In genomic region chr21:29887313-29888009, GRCh38 we compare ENCODE assay signal across 32 cellular contexts. TPM values are rescaled to one million over a fixed set of nuclear protein-coding genes. Genes with fewer than 3 reads are reported as not detected.
"Had no signal": no experiment of that assay in that cellular context is flagged by ENCODE, and none has a peak within 500 bp of the region (broad histone marks: within the 10 kb centered on the region; RNA-seq: fewer than 3 reads in every experiment).

No MANE protein-coding gene starts in this region.

- H3K27me3 ChIP-seq: ascending aorta, brain microvascular endothelial cell, colonic mucosa, gastrocnemius medialis, heart left ventricle had no signal

- DNase-seq: activated CD4-positive, alpha-beta memory T cell treated with anti-CD3 and anti-CD28 coated beads for 36 hours; activated CD4-positive, alpha-beta T cell treated with anti-CD3 and anti-CD28 coated beads for 36 hours; activated CD4-positive, alpha-beta T cell treated with anti-CD3 and anti-CD28 coated beads, Interleukin-2, amount 10 ng/mL, durations not matched to agents 24 days and 14 days; activated CD4-positive, CD25-positive, alpha-beta regulatory T cell; activated CD4-positive, CD25-positive, alpha-beta regulatory T cell treated with anti-CD3 and anti-CD28 coated beads, Interleukin-2, amount 50 U/mL, for 72 hours; activated CD8-positive, alpha-beta memory T cell treated with anti-CD3 and anti-CD28 coated beads, Interleukin-2, amount 10 ng/mL, durations not matched to agents 7 days and 5 days; activated CD8-positive, alpha-beta memory T cell treated with anti-CD3 and anti-CD28 coated beads, Interleukin-2, amount 50 U/mL, for 4 hours; activated CD8-positive, alpha-beta T cell treated with anti-CD3 and anti-CD28 coated beads, Interleukin-2, amount 10 ng/mL, durations not matched to agents 7 days and 5 days; activated gamma-delta T cell; activated naive CD4-positive, alpha-beta T cell; activated naive CD4-positive, alpha-beta T cell treated with anti-CD3 and anti-CD28 coated beads, Interleukin-2, amount 10 ng/mL, durations not matched to agents 7 days and 5 days; activated naive CD8-positive, alpha-beta T cell treated with anti-CD3 and anti-CD28 coated beads, Interleukin-2, amount 10 ng/mL, durations not matched to agents 7 days and 5 days; activated T-cell treated with anti-CD3 and anti-CD28 coated beads, Interleukin-2, amount 50 U/mL, for 1 hour; activated T-cell treated with anti-CD3 and anti-CD28 coated beads, Interleukin-2, amount 50 U/mL, for 48 hours; brain microvascular endothelial cell; caudate nucleus; colonic mucosa; effector CD8-positive, alpha-beta T cell; foreskin fibroblast; gastrocnemius medialis; glutamatergic neuron; heart left ventricle; T-helper 2 cell had no signal

- H3K4me1 ChIP-seq: ascending aorta, colonic mucosa, gastrocnemius medialis, heart left ventricle had no signal

- H3K4me3 ChIP-seq: ascending aorta, colonic mucosa, gastrocnemius medialis, heart left ventricle had no signal

- H3K36me3 ChIP-seq: ascending aorta, brain microvascular endothelial cell, colonic mucosa, gastrocnemius medialis, heart left ventricle had no signal

- H3K27ac ChIP-seq: ascending aorta, brain microvascular endothelial cell, colonic mucosa, gastrocnemius medialis, heart left ventricle had no signal

- H3K9me3 ChIP-seq: ascending aorta, colonic mucosa, gastrocnemius medialis, heart left ventricle had no signal

- ATAC-seq: activated CD4-positive, alpha-beta T cell treated with anti-CD3 and anti-CD28 coated beads for 36 hours; activated CD8-positive, alpha-beta memory T cell treated with anti-CD3 and anti-CD28 coated beads, Interleukin-2, amount 10 ng/mL, durations not matched to agents 7 days and 5 days; activated CD8-positive, alpha-beta T cell treated with anti-CD3 and anti-CD28 coated beads, Interleukin-2, amount 10 ng/mL, durations not matched to agents 7 days and 5 days; activated naive CD4-positive, alpha-beta T cell treated with anti-CD3 and anti-CD28 coated beads, Interleukin-2, amount 50 U/mL, for 72 hours; esophagus mucosa; gastrocnemius medialis; heart left ventricle had no signal

RNA-seq across cellular contexts. Expression of gene GRIK1, which starts 52.3 kb away (rescaled TPM):
- total RNA-seq: activated CD4-positive, alpha-beta memory T cell treated with anti-CD3 and anti-CD28 coated beads for 36 hours; activated CD4-positive, alpha-beta T cell treated with anti-CD3 and anti-CD28 coated beads for 36 hours; activated CD4-positive, alpha-beta T cell treated with anti-CD3 and anti-CD28 coated beads, Interleukin-2, amount 10 ng/mL, durations not matched to agents 24 days and 14 days; activated CD8-positive, alpha-beta memory T cell treated with anti-CD3 and anti-CD28 coated beads for 36 hours; activated CD8-positive, alpha-beta memory T cell treated with anti-CD3 and anti-CD28 coated beads, Interleukin-2, amount 10 ng/mL, durations not matched to agents 7 days and 5 days; activated CD8-positive, alpha-beta T cell treated with anti-CD3 and anti-CD28 coated beads, Interleukin-2, amount 10 ng/mL, durations not matched to agents 7 days and 5 days; activated naive CD4-positive, alpha-beta T cell treated with anti-CD3 and anti-CD28 coated beads, Interleukin-2, amount 50 U/mL, for 72 hours; activated naive CD8-positive, alpha-beta T cell treated with anti-CD3 and anti-CD28 coated beads, Interleukin-2, amount 10 ng/mL, durations not matched to agents 7 days and 5 days; activated T-helper 1 cell treated with anti-CD3 and anti-CD28 coated beads, Interleukin-12 subunit alpha, Interleukin-12 subunit beta, Interleukin-2, Interleukin-4 antibody, amounts not matched to agents 30 ng/mL and 10 ng/mL and 1 ng/mL, durations not matched to agents 14 hours and 24 hours and 36 hours; activated T-helper 2 cell treated with anti-CD3 and anti-CD28 coated beads, Interferon-gamma antibody, Interleukin-2, Interleukin-4, amounts not matched to agents 10 μg/mL and 5 μg/mL and 100 μg/mL, durations not matched to agents 14 hours and 24 hours and 36 hours; ascending aorta; endothelial cell of umbilical vein; epithelial cell of proximal tubule; esophagus mucosa; T-helper 1 cell treated with Interleukin-12 subunit alpha and Interleukin-12 subunit beta and Interleukin-4 antibody, amounts not matched to agents 30 ng/mL and 1 ng/mL, for 36 hours had no signal
- polyA plus RNA-seq: endothelial cell of umbilical vein, heart left ventricle had no signal
